ENCODE assay signal across 15 cellular contexts in genomic region chr5:143582869-143583268, GRCh38.
DNase-seq lines count a peak whose midpoint lies in the region; ATAC-seq, FAIRE-seq and TF ChIP-seq lines count a peak whose summit lies in the region.
"Had no signal": no experiment of that assay in that cellular context is flagged by ENCODE, and none has a peak within 500 bp of the region (broad histone marks: within the 10 kb centered on the region; RNA-seq: fewer than 3 reads in every experiment).

No MANE protein-coding gene starts in this region.

- no peak overlapping the region for H2BK5ac ChIP-seq in mesendoderm (ENCODE audit: low read length)

- in situ Hi-C loops in Caki2 (cut with HindIII; ENCODE audit: low pct_unique_long_range_greater_than_20kb, low sequenced_read_pairs): no loop called here

- H3K27me3 ChIP-seq in mesendoderm (ENCODE audit: insufficient read depth, low read length, poor library complexity) (no peaks in the 10 kb centered on the region), esophagus muscularis mucosa (no peaks in the 10 kb centered on the region)
- H3K27me3 ChIP-seq: Peyer's patch, stomach had no signal

- intact Hi-C loops in esophagus muscularis mucosa (cut with DNase I) (no loop called here), mucosa of descending colon (cut with DNase I, micrococcal nuclease) (no loop called here)

- H3K79me1 ChIP-seq in mesendoderm (ENCODE audit: low read length): no peaks in the 10 kb centered on the region

- H3K4me1 ChIP-seq in mesendoderm (ENCODE audit: control insufficient read depth, low read depth, low read length) (no peaks in the 10 kb centered on the region), esophagus muscularis mucosa (no peaks in the 10 kb centered on the region), mucosa of descending colon (ENCODE audit: low read depth) (no peaks in the 10 kb centered on the region)
- H3K4me1 ChIP-seq: Peyer's patch, prostate gland had no signal

- H3K36me3 ChIP-seq in mesendoderm (ENCODE audit: control insufficient read depth, insufficient read depth, low read length) (no peaks in the 10 kb centered on the region), esophagus muscularis mucosa (no peaks in the 10 kb centered on the region), mucosa of descending colon (ENCODE audit: low read depth) (no peaks in the 10 kb centered on the region)
- H3K36me3 ChIP-seq: Peyer's patch, prostate gland, stomach had no signal

- no peak overlapping the region for H4K5ac ChIP-seq in mesendoderm (ENCODE audit: low read length)

- no CpG with 5 or more reads among the region's 5 CpGs for WGBS in mesendoderm (ENCODE audit: extremely low coverage, insufficient coverage, low lambda C conversion rate)
- 40% methylated on average over 5 of the region's 5 CpGs for WGBS in esophagus muscularis mucosa

- H4K8ac ChIP-seq in mesendoderm (ENCODE audit: low read depth, low read length): no peak overlapping the region

- FAIRE-seq in H54 (lab: Jason Lieb, UNC): peak; percentile 61
- FAIRE-seq: astrocyte had no signal

- TF ChIP-seq EP300 in esophagus muscularis mucosa (IDR thresholded peaks at IDR 0.05): no peak

- TF ChIP-seq POLR2A in H54 (IDR thresholded peaks at IDR 0.05; ENCODE audit: low read depth, low read length): no peak
- no peak for TF ChIP-seq POLR2A in esophagus muscularis mucosa (IDR thresholded peaks at IDR 0.05; ENCODE audit: low read depth)

- H3K9me3 ChIP-seq in esophagus muscularis mucosa: no peaks in the 10 kb centered on the region
- no peaks in the 10 kb centered on the region for H3K9me3 ChIP-seq in mucosa of descending colon
- H3K9me3 ChIP-seq: Peyer's patch, prostate gland, stomach had no signal

- ATAC-seq in HG03520 (IDR thresholded peaks at IDR 0.05; ENCODE audit: unreplicated experiment) (no peak), mucosa of descending colon (no peak)

- H3K23ac ChIP-seq in mesendoderm (ENCODE audit: low read length): no peak overlapping the region

- no peak overlapping the region for H2BK120ac ChIP-seq in mesendoderm (ENCODE audit: low read depth, low read length)

- no peak overlapping the region for H2AK5ac ChIP-seq in mesendoderm (ENCODE audit: low read length)

- H3K4me3 ChIP-seq in fibroblast of villous mesenchyme (ENCODE audit: low read depth, low read length): no peak overlapping the region
- no peak overlapping the region for H3K4me3 ChIP-seq in mesendoderm (ENCODE audit: low read length)
- H3K4me3 ChIP-seq in esophagus muscularis mucosa: no peak overlapping the region
- no peak overlapping the region for H3K4me3 ChIP-seq in mucosa of descending colon
- H3K4me3 ChIP-seq: Peyer's patch, prostate gland, stomach had no signal

- no peak overlapping the region for H3K18ac ChIP-seq in mesendoderm (ENCODE audit: low read length)

- DNase-seq in Caki2 (ENCODE audit: low read depth): peak; percentile 6
- no peak for DNase-seq in H54 (ENCODE audit: insufficient read length, low spot score)
- peak; percentile 79 for DNase-seq in NOMO-1 treated with DMSO at 0.1 percent for 48 hours (lab: John Stamatoyannopoulos, UW; ENCODE audit: unreplicated experiment)
- DNase-seq in fibroblast of villous mesenchyme (ENCODE audit: low read depth): peak; percentile 46
- DNase-seq in mesendoderm: no peak
- no peak for DNase-seq in esophagus muscularis mucosa (ENCODE audit: extremely low spot score)
- no peak for DNase-seq in mucosa of descending colon
- DNase-seq: endodermal cell; NCI-H187; Peyer's patch; stimulated activated CD4-positive, alpha-beta T cell treated with anti-CD3 and anti-CD28 coated beads, Interleukin-4, amount 100 ng/mL, for 1 hour; stomach had no signal

- no peak overlapping the region for H3K4me2 ChIP-seq in mesendoderm (ENCODE audit: low read length)

- no peak overlapping the region for H3K56ac ChIP-seq in mesendoderm (ENCODE audit: low read length)

- H2BK15ac ChIP-seq in mesendoderm (replicated peaks; ENCODE audit: low read depth): no peak overlapping the region

- TF ChIP-seq CTCF in fibroblast of villous mesenchyme (IDR thresholded peaks at IDR 0.05; ENCODE audit: insufficient read depth, low read depth, low read length): no peak
- no peak for TF ChIP-seq CTCF in esophagus muscularis mucosa (IDR thresholded peaks at IDR 0.05)
- no peak for TF ChIP-seq CTCF in mucosa of descending colon (IDR thresholded peaks at IDR 0.05)

- no peak overlapping the region for H3K9ac ChIP-seq in mesendoderm (ENCODE audit: low read length)

- H3K79me2 ChIP-seq in mesendoderm (ENCODE audit: control insufficient read depth, insufficient read depth, low read length): no peaks in the 10 kb centered on the region

- H3K4ac ChIP-seq in mesendoderm (ENCODE audit: low read depth, low read length): no peak overlapping the region

- H3K27ac ChIP-seq in mesendoderm (ENCODE audit: low read depth, low read length) (no peak overlapping the region), esophagus muscularis mucosa (replicated peaks in 1 of 4) (no peak overlapping the region)
- H3K27ac ChIP-seq: Peyer's patch, prostate gland, stomach had no signal

Comparison
In these comparisons a context has a peak if more than half of its experiments do, and no peak if none do; other contexts are left out.
1. DNase-seq: peak in Caki2 (single experiment), NOMO-1 treated with DMSO at 0.1 percent for 48 hours (single experiment) and fibroblast of villous mesenchyme (single experiment); none in H54 (single experiment), mesendoderm (single experiment), esophagus muscularis mucosa (single experiment) and mucosa of descending colon (0 of 3).